Comparison of ENCODE assay signal across 8 cellular contexts in the genomic region with DNA sequence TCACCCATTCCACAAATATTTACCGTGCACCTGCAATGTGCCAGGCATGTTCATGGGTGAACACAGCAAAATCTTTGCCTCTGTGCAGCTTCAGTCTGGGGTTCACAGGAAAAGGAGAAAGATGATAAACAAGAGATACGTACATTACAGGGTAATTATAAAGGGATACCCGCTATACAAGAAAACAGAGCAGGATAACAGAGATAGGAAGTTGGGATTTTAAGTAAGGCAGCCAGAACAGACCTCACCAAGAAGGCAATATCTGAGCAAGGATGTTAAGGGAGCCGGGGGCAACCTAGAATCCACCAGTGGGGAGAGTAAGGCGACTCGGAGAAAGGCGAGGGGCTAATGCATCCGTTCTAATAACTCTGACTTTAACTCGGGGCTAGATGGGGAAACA. TPM values are rescaled to one million over a fixed set of nuclear protein-coding genes. Genes with fewer than 3 reads are reported as not detected.
DNase-seq lines count a peak whose midpoint lies in the region; ATAC-seq lines count a peak whose summit lies in the region.

No MANE protein-coding gene starts in this region.

- ATAC-seq in HG02870 (IDR thresholded peaks at IDR 0.05; ENCODE audit: unreplicated experiment), result peak; percentile 0
- ATAC-seq in GM19035 (IDR thresholded peaks at IDR 0.05; ENCODE audit: unreplicated experiment), result no peak

- H3K4me3 ChIP-seq in iPS-11a (ENCODE audit: low read depth, low read length) (peak overlapping the region; percentile 60), subcutaneous abdominal adipose tissue (ENCODE audit: low read depth in 1 of 5, low read length in 5 of 5) (peak overlapping the region; percentile 69 to 80 (median 77))

- H3K27ac ChIP-seq in subcutaneous abdominal adipose tissue (ENCODE audit: low read depth, low read length), result peak overlapping the region; percentile 94

- H3K36me3 ChIP-seq in subcutaneous abdominal adipose tissue (ENCODE audit: control insufficient read depth in 5 of 5, insufficient read depth in 5 of 5, low read length in 5 of 5), result no peaks in the 10 kb centered on the region

- peaks cover 49% of the 10 kb centered on the region for H3K4me1 Mint-ChIP-seq in activated T-helper 1 cell treated with anti-CD3 and anti-CD28 coated beads, Interleukin-12 subunit alpha, Interleukin-12 subunit beta, Interleukin-2, Interleukin-4 antibody, amounts not matched to agents 30 ng/mL and 10 ng/mL and 1 ng/mL, durations not matched to agents 14 hours and 24 hours and 36 hours (ENCODE audit: low read depth)

- peak overlapping the region; percentile 52 to 94 (median 73) for H3K9ac ChIP-seq in subcutaneous abdominal adipose tissue (ENCODE audit: low read length in 5 of 5)

- H3K4me1 ChIP-seq in subcutaneous abdominal adipose tissue (ENCODE audit: control insufficient read depth in 5 of 5, insufficient read depth in 5 of 5, low read length in 5 of 5), result peaks cover 0 to 44% (median 30%) of the 10 kb centered on the region in 5 donors

- H3K36me3 Mint-ChIP-seq in activated T-helper 1 cell treated with anti-CD3 and anti-CD28 coated beads, Interleukin-12 subunit alpha, Interleukin-12 subunit beta, Interleukin-2, Interleukin-4 antibody, amounts not matched to agents 30 ng/mL and 10 ng/mL and 1 ng/mL, durations not matched to agents 14 hours and 24 hours and 36 hours (ENCODE audit: low read depth), result peaks cover 3% of the 10 kb centered on the region

- DNase-seq in ELR (ENCODE audit: low read depth), result peak; percentile 6
- DNase-seq in activated T-helper 1 cell treated with anti-CD3 and anti-CD28 coated beads, Interleukin-12 subunit alpha, Interleukin-12 subunit beta, Interleukin-2, Interleukin-4 antibody, amounts not matched to agents 30 ng/mL and 10 ng/mL and 1 ng/mL, durations not matched to agents 14 hours and 24 hours and 36 hours (ENCODE audit: low spot score), result no peak
- DNase-seq in NCI-H2107 (lab: John Stamatoyannopoulos, UW), result no peak
- no peak for DNase-seq in activated CD4-positive, CD25-positive, alpha-beta regulatory T cell treated with anti-CD3 and anti-CD28 coated beads, Interleukin-2, amount 50 U/mL, for 72 hours

- H3K27ac Mint-ChIP-seq in activated T-helper 1 cell treated with anti-CD3 and anti-CD28 coated beads, Interleukin-12 subunit alpha, Interleukin-12 subunit beta, Interleukin-2, Interleukin-4 antibody, amounts not matched to agents 30 ng/mL and 10 ng/mL and 1 ng/mL, durations not matched to agents 14 hours and 24 hours and 36 hours, result peak overlapping the region; percentile 63

- no peaks in the 10 kb centered on the region for H3K9me3 Mint-ChIP-seq in activated T-helper 1 cell treated with anti-CD3 and anti-CD28 coated beads, Interleukin-12 subunit alpha, Interleukin-12 subunit beta, Interleukin-2, Interleukin-4 antibody, amounts not matched to agents 30 ng/mL and 10 ng/mL and 1 ng/mL, durations not matched to agents 14 hours and 24 hours and 36 hours

- no peaks in the 10 kb centered on the region for H3K9me3 ChIP-seq in subcutaneous abdominal adipose tissue (ENCODE audit: control insufficient read depth in 5 of 5, low read length in 5 of 5)

- H3K4me3 Mint-ChIP-seq in activated T-helper 1 cell treated with anti-CD3 and anti-CD28 coated beads, Interleukin-12 subunit alpha, Interleukin-12 subunit beta, Interleukin-2, Interleukin-4 antibody, amounts not matched to agents 30 ng/mL and 10 ng/mL and 1 ng/mL, durations not matched to agents 14 hours and 24 hours and 36 hours, result peak overlapping the region; percentile 96

- no peaks in the 10 kb centered on the region for H3K27me3 ChIP-seq in subcutaneous abdominal adipose tissue (ENCODE audit: control insufficient read depth in 5 of 5, insufficient read depth in 4 of 5, low read length in 5 of 5)

- intact Hi-C loops in activated T-helper 1 cell treated with anti-CD3 and anti-CD28 coated beads, Interleukin-12 subunit alpha, Interleukin-12 subunit beta, Interleukin-2, Interleukin-4 antibody, amounts not matched to agents 30 ng/mL and 10 ng/mL and 1 ng/mL, durations not matched to agents 14 hours and 24 hours and 36 hours (cut with micrococcal nuclease), result loop anchor here (1.0 to 10.0 kb wide), 3 partner anchors 108 to 1833 kb away; a partner anchor contains a TSS

- peaks cover 2% of the 10 kb centered on the region for H3K27me3 Mint-ChIP-seq in activated T-helper 1 cell treated with anti-CD3 and anti-CD28 coated beads, Interleukin-12 subunit alpha, Interleukin-12 subunit beta, Interleukin-2, Interleukin-4 antibody, amounts not matched to agents 30 ng/mL and 10 ng/mL and 1 ng/mL, durations not matched to agents 14 hours and 24 hours and 36 hours (ENCODE audit: insufficient read depth)

RNA-seq across cellular contexts. Expression of a gene that starts 0.8 kb away (rescaled TPM):
- 138 and 153 TPM in 2 replicates for total RNA-seq in activated T-helper 1 cell treated with anti-CD3 and anti-CD28 coated beads, Interleukin-12 subunit alpha, Interleukin-12 subunit beta, Interleukin-2, Interleukin-4 antibody, amounts not matched to agents 30 ng/mL and 10 ng/mL and 1 ng/mL, durations not matched to agents 14 hours and 24 hours and 36 hours
